In genomic region chr3:52253314-52254260, GRCh38 we compare ENCODE assay signal across 9 cellular contexts. TPM values are rescaled to one million over a fixed set of nuclear protein-coding genes. Genes with fewer than 3 reads are reported as not detected.
A peak's percentile ranks its signal among the peaks of the same experiment; 100 is the strongest.
DNase-seq lines count a peak whose midpoint lies in the region; ATAC-seq and TF ChIP-seq lines count a peak whose summit lies in the region.
"Had no signal": no experiment of that assay in that cellular context is flagged by ENCODE, and none has a peak within 500 bp of the region (broad histone marks: within the 10 kb centered on the region; RNA-seq: fewer than 3 reads in every experiment).

No MANE protein-coding gene starts in this region.

- intact Hi-C loops in Right ventricle myocardium inferior (cut with DNase I): no loop called here
- intact Hi-C loops in cardiac septum (cut with DNase I): no loop called here
- intact Hi-C loops in dendritic cell treated with granulocyte-macrophage colony-stimulating factor and Interleukin-4, amounts not matched to agents 40 ng/mL and 50 ng/mL, for 4 days (cut with micrococcal nuclease): no loop called here
- intact Hi-C loops in upper lobe of right lung (cut with DNase I): no loop called here

- TF ChIP-seq CTCF in upper lobe of right lung (IDR thresholded peaks at IDR 0.05): no peak

- no peaks in the 10 kb centered on the region for H3K27me3 ChIP-seq in upper lobe of right lung

- H3K27ac Mint-ChIP-seq in dendritic cell treated with granulocyte-macrophage colony-stimulating factor and Interleukin-4, amounts not matched to agents 40 ng/mL and 50 ng/mL, for 4 days: peak overlapping the region; percentile 96

- no peaks in the 10 kb centered on the region for H3K9me3 ChIP-seq in upper lobe of right lung

- peak overlapping the region; percentile 69 for H3K27ac ChIP-seq in upper lobe of right lung

- H3K27me3 Mint-ChIP-seq in dendritic cell treated with granulocyte-macrophage colony-stimulating factor and Interleukin-4, amounts not matched to agents 40 ng/mL and 50 ng/mL, for 4 days: no peaks in the 10 kb centered on the region

- H3K4me1 Mint-ChIP-seq in dendritic cell treated with granulocyte-macrophage colony-stimulating factor and Interleukin-4, amounts not matched to agents 40 ng/mL and 50 ng/mL, for 4 days (ENCODE audit: low read depth): peaks cover 92% of the 10 kb centered on the region

- H3K36me3 Mint-ChIP-seq in dendritic cell treated with granulocyte-macrophage colony-stimulating factor and Interleukin-4, amounts not matched to agents 40 ng/mL and 50 ng/mL, for 4 days (ENCODE audit: low read depth): peaks cover 100% of the 10 kb centered on the region

- H3K4me1 ChIP-seq in upper lobe of right lung: peaks cover 12% of the 10 kb centered on the region

- peak overlapping the region; percentile 55 for H3K4me3 Mint-ChIP-seq in dendritic cell treated with granulocyte-macrophage colony-stimulating factor and Interleukin-4, amounts not matched to agents 40 ng/mL and 50 ng/mL, for 4 days

- no peak overlapping the region for H3K4me3 ChIP-seq in upper lobe of right lung

- H3K36me3 ChIP-seq in upper lobe of right lung: peaks cover 90% of the 10 kb centered on the region

- ATAC-seq in Right ventricle myocardium inferior: peak; percentile 72
- ATAC-seq in HG03520 (IDR thresholded peaks at IDR 0.05; ENCODE audit: unreplicated experiment): peak; percentile 83
- peak; percentile 96 to 97 for ATAC-seq in activated CD4-positive, CD25-positive, alpha-beta regulatory T cell treated with anti-CD3 and anti-CD28 coated beads, Interleukin-2, amount 50 U/mL, for 24 hours
- ATAC-seq in upper lobe of right lung: peak; percentile 94

- no peak for DNase-seq in Right ventricle myocardium inferior (ENCODE audit: missing footprints)
- DNase-seq in cardiac septum (ENCODE audit: low spot score): no peak
- DNase-seq in occipital lobe (lab: John Stamatoyannopoulos, UW): peak; percentile 64
- DNase-seq in upper lobe of right lung: peak; percentile 83
- DNase-seq in NCI-H526 (lab: John Stamatoyannopoulos, UW): no peak

- no peaks in the 10 kb centered on the region for H3K9me3 Mint-ChIP-seq in dendritic cell treated with granulocyte-macrophage colony-stimulating factor and Interleukin-4, amounts not matched to agents 40 ng/mL and 50 ng/mL, for 4 days

RNA-seq across cellular contexts. Expression of gene PPM1M, which starts 8.0 kb away (rescaled TPM):
- total RNA-seq in Right ventricle myocardium inferior: 8.7 TPM
- total RNA-seq in cardiac septum: 8.9 TPM
- total RNA-seq in occipital lobe: 7.0 TPM
- 44.0 TPM for total RNA-seq in upper lobe of right lung

RNA-seq across cellular contexts. Expression of gene TWF2, which starts 14.6 kb away (rescaled TPM):
- 120 TPM for total RNA-seq in Right ventricle myocardium inferior
- total RNA-seq in cardiac septum: 69.5 TPM
- 24.8 TPM for total RNA-seq in occipital lobe
- 50.4 TPM for total RNA-seq in upper lobe of right lung

RNA-seq across cellular contexts. Expression of gene WDR82, which starts 24.9 kb away (rescaled TPM):
- 62.3 TPM for total RNA-seq in Right ventricle myocardium inferior
- total RNA-seq in cardiac septum: 69.7 TPM
- 158 TPM for total RNA-seq in occipital lobe
- 61.9 TPM for total RNA-seq in upper lobe of right lung

RNA-seq across cellular contexts. Expression of gene TLR9, which starts 28.1 kb away (rescaled TPM):
- 0.38 TPM for total RNA-seq in Right ventricle myocardium inferior
- total RNA-seq in cardiac septum: 0.16 TPM
- under 0.01 TPM for total RNA-seq in occipital lobe
- total RNA-seq in upper lobe of right lung: 0.87 TPM
- total RNA-seq: dermis microvascular lymphatic vessel endothelial cell had no signal

RNA-seq across cellular contexts. Expression of gene GLYCTK, which starts 34.0 kb away (rescaled TPM):
- total RNA-seq in Right ventricle myocardium inferior: 5.2 TPM
- total RNA-seq in cardiac septum: 6.4 TPM
- 3.6 TPM for total RNA-seq in occipital lobe
- total RNA-seq in upper lobe of right lung: 11.5 TPM

Comparison
In these comparisons a context has a peak if more than half of its experiments do, and no peak if none do; other contexts are left out.
1. DNase-seq: peak in occipital lobe (single experiment) and upper lobe of right lung (single experiment); none in Right ventricle myocardium inferior (single experiment), cardiac septum (single experiment) and NCI-H526 (0 of 2).
2. Peak in every context shown above with its lines, with median percentiles within 50 percentile points of each other: ATAC-seq.